Comparison of ENCODE assay signal across 10 cellular contexts in the genomic region with DNA sequence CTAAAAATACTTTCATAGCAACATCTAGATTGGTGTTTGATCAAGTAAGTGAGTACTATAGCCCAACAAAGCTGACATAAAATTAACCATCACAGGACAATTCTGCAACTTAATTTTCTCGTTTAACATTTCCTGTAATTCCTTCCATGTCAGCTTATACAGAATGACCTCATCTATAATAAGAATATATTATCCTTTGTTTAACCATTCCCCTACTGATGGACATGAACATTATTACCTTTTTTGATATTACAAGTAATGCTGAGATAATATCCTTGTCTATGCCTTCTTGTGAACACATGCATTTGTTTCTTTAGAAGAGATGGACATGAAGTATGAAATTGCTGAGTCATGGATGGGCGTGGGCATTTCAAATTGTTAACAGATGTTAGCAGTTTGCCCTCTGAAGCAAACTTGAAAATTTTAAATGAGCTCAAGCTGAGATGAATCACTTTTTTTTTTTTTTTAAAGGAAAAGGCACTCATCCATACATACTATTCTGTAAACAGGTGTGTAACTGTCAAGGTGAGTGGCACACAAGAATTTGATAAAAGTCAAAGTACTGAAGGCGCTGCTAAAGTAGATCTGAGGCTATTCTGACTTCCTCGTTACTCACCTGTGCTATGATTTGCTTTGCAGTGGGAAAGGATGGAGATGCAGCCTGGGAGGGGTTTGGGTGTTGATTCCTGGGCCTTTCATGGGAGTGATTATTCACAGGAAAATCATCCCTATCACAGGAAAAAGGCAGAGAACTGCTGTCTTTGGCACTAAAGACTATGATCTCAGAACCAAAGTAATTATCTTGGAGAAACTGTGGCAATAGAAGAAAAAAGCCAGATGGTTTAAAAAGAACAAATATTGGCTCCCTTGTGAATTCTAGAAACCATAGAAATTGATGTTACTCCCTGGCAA.
DNase-seq lines count a peak whose midpoint lies in the region; ATAC-seq and TF ChIP-seq lines count a peak whose summit lies in the region.
"Had no signal": no experiment of that assay in that cellular context is flagged by ENCODE, and none has a peak within 500 bp of the region (broad histone marks: within the 10 kb centered on the region; RNA-seq: fewer than 3 reads in every experiment).

No MANE protein-coding gene starts in this region.

- no peaks in the 10 kb centered on the region for H3K79me2 ChIP-seq in GM23248 (ENCODE audit: insufficient read depth)

- CTCF ChIA-PET in Caco-2 (lab: Charles Lee), result no interaction called here

- H3K27me3 ChIP-seq in GM23248 (replicated peaks; ENCODE audit: insufficient read depth) (no peaks in the 10 kb centered on the region), gastroesophageal sphincter (no peaks in the 10 kb centered on the region), Caco-2 (replicated peaks; ENCODE audit: control insufficient read depth, insufficient read depth, low read length) (no peaks in the 10 kb centered on the region)

- peaks cover 2% of the 10 kb centered on the region for H3K9me3 Mint-ChIP-seq in activated naive CD8-positive, alpha-beta T cell treated with anti-CD3 and anti-CD28 coated beads for 36 hours
- H3K9me3 Mint-ChIP-seq in Caco-2 (ENCODE audit: unreplicated experiment), result no peaks in the 10 kb centered on the region

- 28 to 32% methylated on average over 4 of the region's 4 CpGs for WGBS in GM23248 (ENCODE audit: low coverage in 1 of 2, low lambda C conversion rate in 2 of 2, missing lambda C conversion rate in 2 of 2), 2 experiments
- 59 to 60% methylated on average over 4 of the region's 4 CpGs for WGBS in gastroesophageal sphincter (ENCODE audit: low coverage in 1 of 2), 2 donors

- POLR2A ChIA-PET in Caco-2 (lab: Charles Lee), result no interaction called here

- intact Hi-C loops in Caco-2 (cut with micrococcal nuclease; ENCODE audit: unreplicated experiment), result no loop called here

- DNase-seq in AG09319 (ENCODE audit: extremely low read depth, low read depth) (peak; percentile 63), GM23248 (peak; percentile 87), Caco-2 (no peak), SHP77 (lab: John Stamatoyannopoulos, UW) (no peak), 8988T (no peak), NCI-H526 (lab: John Stamatoyannopoulos, UW) (no peak)
- no peak for DNase-seq in activated naive CD8-positive, alpha-beta T cell treated with anti-CD3 and anti-CD28 coated beads for 36 hours
- DNase-seq: mucosa of descending colon had no signal

- H2AFZ ChIP-seq in GM23248, result no peak overlapping the region

- TF ChIP-seq POLR2A in gastroesophageal sphincter (IDR thresholded peaks at IDR 0.05), result no peak

- peak overlapping the region; percentile 61 for H3K4me2 ChIP-seq in GM23248 (ENCODE audit: unreplicated experiment)

- TF ChIP-seq CTCF in AG09319 (IDR thresholded peaks at IDR 0.05; ENCODE audit: low read depth, low read length) (no peak), gastroesophageal sphincter (IDR thresholded peaks at IDR 0.05) (no peak), Caco-2 (IDR thresholded peaks at IDR 0.05; ENCODE audit: insufficient read depth in 1 of 2, low read depth in 1 of 2, low read length in 1 of 2, severe bottlenecking in 1 of 2, unreplicated experiment in 1 of 2) (no peak)

- in situ Hi-C loops in GM23248 (cut with MboI), result no loop called here

- H3K4me3 ChIP-seq in GM23248, result no peak overlapping the region
- H3K4me3 ChIP-seq in gastroesophageal sphincter, result no peak overlapping the region
- H3K4me3 ChIP-seq in Caco-2 (ENCODE audit: low read depth, low read length), result no peak overlapping the region
- H3K4me3 ChIP-seq: mucosa of descending colon had no signal

- no peak for TF ChIP-seq EP300 in gastroesophageal sphincter (IDR thresholded peaks at IDR 0.05)

- H3F3A ChIP-seq in GM23248 (ENCODE audit: insufficient read depth), result peaks cover 34% of the 10 kb centered on the region

- peak; percentile 34 for ATAC-seq in gastroesophageal sphincter
- ATAC-seq: activated CD4-positive, CD25-positive, alpha-beta regulatory T cell treated with anti-CD3 and anti-CD28 coated beads, Interleukin-2, amount 50 U/mL, for 24 hours; mucosa of descending colon had no signal

- H3K9me2 ChIP-seq in GM23248 (ENCODE audit: insufficient read depth), result no peaks in the 10 kb centered on the region

- H4K20me1 ChIP-seq in GM23248 (ENCODE audit: insufficient read depth), result no peaks in the 10 kb centered on the region

- BruUV-seq in Caco-2 (replicated peaks; lab: Mats Ljungman, UMichigan), result no TSS peak

- H3K4me1 ChIP-seq in GM23248 (ENCODE audit: insufficient read depth) (peaks cover 29% of the 10 kb centered on the region), gastroesophageal sphincter (peaks cover 0 to 18% (median 0%) of the 10 kb centered on the region in 3 donors), Caco-2 (no peaks in the 10 kb centered on the region)

- H3K36me3 ChIP-seq in GM23248 (ENCODE audit: low read depth), result no peaks in the 10 kb centered on the region
- H3K36me3 ChIP-seq in gastroesophageal sphincter, result peaks cover 0 to 61% of the 10 kb centered on the region in 2 donors
- no peaks in the 10 kb centered on the region for H3K36me3 ChIP-seq in Caco-2 (ENCODE audit: control insufficient read depth, insufficient read depth, low read length)

- no peaks in the 10 kb centered on the region for H3K27me3 Mint-ChIP-seq in activated naive CD8-positive, alpha-beta T cell treated with anti-CD3 and anti-CD28 coated beads for 36 hours
- H3K27me3 Mint-ChIP-seq in Caco-2 (ENCODE audit: insufficient read depth, unreplicated experiment), result no peaks in the 10 kb centered on the region

- peaks cover 69% of the 10 kb centered on the region for H3K36me3 Mint-ChIP-seq in activated naive CD8-positive, alpha-beta T cell treated with anti-CD3 and anti-CD28 coated beads for 36 hours
- no peaks in the 10 kb centered on the region for H3K36me3 Mint-ChIP-seq in Caco-2 (ENCODE audit: insufficient read depth, unreplicated experiment)

- peaks cover 48% of the 10 kb centered on the region for H3K4me1 Mint-ChIP-seq in activated naive CD8-positive, alpha-beta T cell treated with anti-CD3 and anti-CD28 coated beads for 36 hours
- no peaks in the 10 kb centered on the region for H3K4me1 Mint-ChIP-seq in Caco-2 (ENCODE audit: low read depth, unreplicated experiment)

- H3K9me3 ChIP-seq in GM23248 (ENCODE audit: low read depth), result no peaks in the 10 kb centered on the region
- no peaks in the 10 kb centered on the region for H3K9me3 ChIP-seq in gastroesophageal sphincter
- H3K9me3 ChIP-seq in Caco-2, result no peaks in the 10 kb centered on the region
- H3K9me3 ChIP-seq: mucosa of descending colon had no signal

- 0 out of 2 replicates have a peak overlapping the region, but pooled peaks have one; percentile 6 for H3K9ac ChIP-seq in GM23248

- H3K27ac ChIP-seq in GM23248, result peak overlapping the region; percentile 55
- peak overlapping the region in 2 of 4 donors; percentile 25 to 57 for H3K27ac ChIP-seq in gastroesophageal sphincter

- no peak overlapping the region for H3K4me3 Mint-ChIP-seq in activated naive CD8-positive, alpha-beta T cell treated with anti-CD3 and anti-CD28 coated beads for 36 hours
- H3K4me3 Mint-ChIP-seq in Caco-2 (ENCODE audit: unreplicated experiment), result no peak overlapping the region

- H3K27ac Mint-ChIP-seq in activated naive CD8-positive, alpha-beta T cell treated with anti-CD3 and anti-CD28 coated beads for 36 hours, result peak overlapping the region; percentile 58
- H3K27ac Mint-ChIP-seq in Caco-2 (ENCODE audit: unreplicated experiment), result no peak overlapping the region

Comparison
In these comparisons a context has a peak if more than half of its experiments do, and no peak if none do; other contexts are left out.
1. DNase-seq: peak in AG09319 (single experiment) and GM23248 (single experiment); none in activated naive CD8-positive, alpha-beta T cell treated with anti-CD3 and anti-CD28 coated beads for 36 hours (single experiment), Caco-2 (0 of 2), SHP77 (0 of 2), 8988T (single experiment) and NCI-H526 (0 of 2).